In genomic region chr3:87298111-87298718, GRCh38 we compare ENCODE assay signal across 8 cellular contexts. TPM values are rescaled to one million over a fixed set of nuclear protein-coding genes. Genes with fewer than 3 reads are reported as not detected.
DNase-seq lines count a peak whose midpoint lies in the region; ATAC-seq and TF ChIP-seq lines count a peak whose summit lies in the region.

No MANE protein-coding gene starts in this region.

- H3K4me1 ChIP-seq in right atrium auricular region (no peaks in the 10 kb centered on the region), KMS-11 (ENCODE audit: low read depth, poor library complexity, severe bottlenecking) (no peaks in the 10 kb centered on the region)

- H3K27ac ChIP-seq in right atrium auricular region (no peak overlapping the region), KMS-11 (no peak overlapping the region)

- intact Hi-C loops in cardiac septum (cut with DNase I) = loop anchor here (5.0 kb wide), 1 partner anchor 704 kb away; no protein-coding TSS in a partner anchor

- H3K79me2 ChIP-seq in KMS-11 (ENCODE audit: insufficient read depth, low read depth) = no peaks in the 10 kb centered on the region

- no peaks in the 10 kb centered on the region for H3K9me3 ChIP-seq in right atrium auricular region

- peak; percentile 82 for ATAC-seq in GM21723 (IDR thresholded peaks at IDR 0.05; ENCODE audit: unreplicated experiment)
- ATAC-seq in SK-N-SH treated with all-trans-retinoic acid at 6 μM for 48 hours = peak; percentile 83

- no peaks in the 10 kb centered on the region for H4K20me1 ChIP-seq in KMS-11 (ENCODE audit: insufficient read depth)

- H3K36me3 ChIP-seq in right atrium auricular region = no peaks in the 10 kb centered on the region
- no peaks in the 10 kb centered on the region for H3K36me3 ChIP-seq in KMS-11 (ENCODE audit: insufficient read depth)

- H2AFZ ChIP-seq in KMS-11 (ENCODE audit: low read depth) = no peak overlapping the region

- no peak for DNase-seq in right atrium auricular region (ENCODE audit: low spot score)
- no peak for DNase-seq in cardiac septum (ENCODE audit: low spot score)
- DNase-seq in fibroblast of peridontal ligament (ENCODE audit: extremely low read depth) = peak; percentile 68
- DNase-seq in retina = peak; percentile 32
- no peak for DNase-seq in activated CD4-positive, CD25-positive, alpha-beta regulatory T cell treated with anti-CD3 and anti-CD28 coated beads, Interleukin-2, amount 50 U/mL, for 72 hours

- H3K4me3 ChIP-seq in right atrium auricular region (no peak overlapping the region), KMS-11 (IDR thresholded peaks at IDR 0.05; ENCODE audit: insufficient read depth, low read depth, low read length) (no peak overlapping the region)

- no peak overlapping the region for H3K9ac ChIP-seq in KMS-11

- H3K27me3 ChIP-seq in right atrium auricular region (no peaks in the 10 kb centered on the region), KMS-11 (ENCODE audit: insufficient read depth, low read depth) (no peaks in the 10 kb centered on the region)

- peak; percentile 35 to 75 for TF ChIP-seq CTCF in right atrium auricular region (IDR thresholded peaks at IDR 0.05)
- peak; percentile 53 for TF ChIP-seq CTCF in KMS-11 (conservative IDR thresholded peaks at IDR 0.05; ENCODE audit: low read depth, low read length)

- H3K4me2 ChIP-seq in KMS-11 = no peak overlapping the region

TF ChIP-seq in SK-N-SH treated with all-trans-retinoic acid at 6 μM for 48 hours, 23 proteins besides CTCF, POLR2A, EP300 and RAD21:
- TF ChIP-seq PATZ1 (CRISPR knock-in tag; IDR thresholded peaks at IDR 0.05; ENCODE audit: borderline replicate concordance) (no peak), CREB5 (CRISPR knock-in tag; IDR thresholded peaks at IDR 0.05; ENCODE audit: low read depth) (no peak), ZNF70 (CRISPR knock-in tag; IDR thresholded peaks at IDR 0.05) (no peak), ZNF8 (CRISPR knock-in tag; IDR thresholded peaks at IDR 0.05) (no peak), ESRRG (CRISPR knock-in tag; IDR thresholded peaks at IDR 0.05) (no peak), CSDC2 (CRISPR knock-in tag; IDR thresholded peaks at IDR 0.05) (no peak), ZFP30 (CRISPR knock-in tag; IDR thresholded peaks at IDR 0.05) (no peak), OSR1 (CRISPR knock-in tag; IDR thresholded peaks at IDR 0.05) (no peak), ZFP3 (CRISPR knock-in tag; IDR thresholded peaks at IDR 0.05) (no peak)

RNA-seq across cellular contexts. Expression of gene POU1F1, which starts 21.8 kb away (rescaled TPM):
- total RNA-seq in right atrium auricular region (not detected), cardiac septum (not detected)

Comparison
In these comparisons a context has a peak if more than half of its experiments do, and no peak if none do; other contexts are left out.
1. DNase-seq: peak in fibroblast of peridontal ligament (single experiment) and retina (single experiment); none in right atrium auricular region (single experiment), cardiac septum (single experiment) and activated CD4-positive, CD25-positive, alpha-beta regulatory T cell treated with anti-CD3 and anti-CD28 coated beads, Interleukin-2, amount 50 U/mL, for 72 hours (single experiment).